14 cellular contexts compared by ENCODE assay signal in genomic region chr10:1132584-1132983, GRCh38.
DNase-seq lines count a peak whose midpoint lies in the region; ATAC-seq, FAIRE-seq and TF ChIP-seq lines count a peak whose summit lies in the region.
"Had no signal": no experiment of that assay in that cellular context is flagged by ENCODE, and none has a peak within 500 bp of the region (broad histone marks: within the 10 kb centered on the region; RNA-seq: fewer than 3 reads in every experiment).

No MANE protein-coding gene starts in this region.

- peaks cover 21% of the 10 kb centered on the region for H3K4me1 Mint-ChIP-seq in central memory CD8-positive, alpha-beta T cell
- peaks cover 14 to 20% (median 16%) of the 10 kb centered on the region in 4 donors for H3K4me1 Mint-ChIP-seq in naive thymus-derived CD8-positive, alpha-beta T cell

- 81 to 96% (median 92%) methylated on average over 9 to 10 of the region's 10 CpGs for WGBS in heart left ventricle, 4 donors
- 78 to 93% (median 85%) methylated on average over 9 to 10 of the region's 10 CpGs for WGBS in small intestine, 3 donors

- POLR2A ChIA-PET in naive thymus-derived CD8-positive, alpha-beta T cell (lab: Charles Lee): no interaction called here

- H3K9me3 ChIP-seq in heart left ventricle (peaks cover 0 to 4% (median 0%) of the 10 kb centered on the region in 12 donors), right atrium auricular region (no peaks in the 10 kb centered on the region), small intestine (ENCODE audit: control insufficient read depth, low read depth) (no peaks in the 10 kb centered on the region)

- no peak overlapping the region for H3K27ac ChIP-seq in heart left ventricle
- H3K27ac ChIP-seq in right atrium auricular region: no peak overlapping the region
- H3K27ac ChIP-seq in small intestine (ENCODE audit: low read depth in 1 of 2, low read length in 1 of 2): no peak overlapping the region

- no peaks in the 10 kb centered on the region for H3K27me3 Mint-ChIP-seq in central memory CD8-positive, alpha-beta T cell
- H3K27me3 Mint-ChIP-seq in naive thymus-derived CD8-positive, alpha-beta T cell: no peaks in the 10 kb centered on the region

- peak overlapping the region; percentile 70 for H3K27ac Mint-ChIP-seq in central memory CD8-positive, alpha-beta T cell (ENCODE audit: low read depth)
- H3K27ac Mint-ChIP-seq in naive thymus-derived CD8-positive, alpha-beta T cell: peak overlapping the region in 6 of 10 donors; percentile 18 to 83 (median 57)

- TF ChIP-seq POLR2A in heart left ventricle (IDR thresholded peaks at IDR 0.05): no peak

- H3K4me3 ChIP-seq in heart left ventricle (no peak overlapping the region), right atrium auricular region (no peak overlapping the region), small intestine (ENCODE audit: low read depth in 1 of 2, low read length in 2 of 2) (no peak overlapping the region)

- ATAC-seq in heart left ventricle: peak in 3 of 4 donors; percentile 11 to 22 (median 13)
- no peak for ATAC-seq in central memory CD8-positive, alpha-beta T cell (replicated peaks; ENCODE audit: extremely low read depth, poor library complexity, severe bottlenecking)
- ATAC-seq in naive thymus-derived CD8-positive, alpha-beta T cell: no peak

- TF ChIP-seq CTCF in heart left ventricle (IDR thresholded peaks at IDR 0.05): no peak
- no peak for TF ChIP-seq CTCF in right atrium auricular region (IDR thresholded peaks at IDR 0.05)

- H3K36me3 ChIP-seq in heart left ventricle (peaks cover 0 to 53% (median 36%) of the 10 kb centered on the region in 9 donors), right atrium auricular region (peaks cover 45% of the 10 kb centered on the region), small intestine (ENCODE audit: control insufficient read depth in 2 of 2, insufficient read depth in 2 of 2, low read length in 2 of 2) (peaks cover 11 to 22% of the 10 kb centered on the region in 2 donors)

- H3K27me3 ChIP-seq in heart left ventricle: no peaks in the 10 kb centered on the region
- no peaks in the 10 kb centered on the region for H3K27me3 ChIP-seq in right atrium auricular region
- H3K27me3 ChIP-seq in small intestine (ENCODE audit: control insufficient read depth in 2 of 2, insufficient read depth in 2 of 2, low read length in 2 of 2): no peaks in the 10 kb centered on the region

- H3K4me1 ChIP-seq in heart left ventricle (peaks cover 0 to 7% (median 0%) of the 10 kb centered on the region in 12 donors), right atrium auricular region (no peaks in the 10 kb centered on the region), small intestine (ENCODE audit: control insufficient read depth in 2 of 2, insufficient read depth in 1 of 2, low read depth in 1 of 2, low read length in 1 of 2) (no peaks in the 10 kb centered on the region)

- H3K4me3 Mint-ChIP-seq in central memory CD8-positive, alpha-beta T cell: no peak overlapping the region
- no peak overlapping the region for H3K4me3 Mint-ChIP-seq in naive thymus-derived CD8-positive, alpha-beta T cell

- H3K36me3 Mint-ChIP-seq in central memory CD8-positive, alpha-beta T cell (ENCODE audit: insufficient read depth): peaks cover 29% of the 10 kb centered on the region
- H3K36me3 Mint-ChIP-seq in naive thymus-derived CD8-positive, alpha-beta T cell: peaks cover 9 to 48% (median 19%) of the 10 kb centered on the region in 3 donors

- DNase-seq in heart left ventricle (no peak), right atrium auricular region (ENCODE audit: low spot score) (no peak), small intestine (no peak), NCI-H187 (lab: John Stamatoyannopoulos, UW) (no peak)
- DNase-seq in central memory CD8-positive, alpha-beta T cell (ENCODE audit: low spot score in 2 of 2): no peak
- DNase-seq in naive thymus-derived CD8-positive, alpha-beta T cell: no peak
- DNase-seq in effector CD8-positive, alpha-beta T cell (lab: John Stamatoyannopoulos, UW): no peak
- DNase-seq: DMS53, HCEC 1CT, IMR-90, NCI-H1417 treated with DMSO at 0.1 percent for 48 hours, NCI-H2227 treated with DMSO at 0.1 percent for 48 hours, NCI-H526, RPMI8226 had no signal

- intact Hi-C loops in heart left ventricle (cut with DNase I): no loop called here

- no peaks in the 10 kb centered on the region for H3K9me3 Mint-ChIP-seq in central memory CD8-positive, alpha-beta T cell
- H3K9me3 Mint-ChIP-seq in naive thymus-derived CD8-positive, alpha-beta T cell: no peaks in the 10 kb centered on the region

- no peak for FAIRE-seq in small intestine (lab: Jason Lieb, UNC)

Comparison
In these comparisons a context has a peak if more than half of its experiments do, and no peak if none do; other contexts are left out.
1. ATAC-seq: peak in heart left ventricle (3 of 4); none in central memory CD8-positive, alpha-beta T cell (single experiment) and naive thymus-derived CD8-positive, alpha-beta T cell (0 of 2).